ENCODE assay signal across 8 cellular contexts in genomic region chr14:22556021-22556989, GRCh38. TPM values are rescaled to one million over a fixed set of nuclear protein-coding genes. Genes with fewer than 3 reads are reported as not detected.
A peak's percentile ranks its signal among the peaks of the same experiment; 100 is the strongest.
DNase-seq lines count a peak whose midpoint lies in the region; ATAC-seq and TF ChIP-seq lines count a peak whose summit lies in the region.

No MANE protein-coding gene starts in this region.

- DNase-seq in AG08396 (ENCODE audit: low spot score) (peak; percentile 34), T-helper 22 cell (ENCODE audit: low read depth) (peak; percentile 99), astrocyte of the hippocampus (ENCODE audit: low read depth, low spot score) (peak; percentile 67), HuH-7 (ENCODE audit: low spot score) (no peak)
- peak; percentile 94 for DNase-seq in stimulated activated CD8-positive, alpha-beta memory T cell treated with anti-CD3 and anti-CD28 coated beads, Interleukin-12 subunit alpha, Interleukin-12 subunit beta, amount 100 ng/mL, for 24 hours (ENCODE audit: extremely low read depth)

- H3K27ac ChIP-seq in liver (ENCODE audit: low read depth in 1 of 2, low read length in 2 of 2), result peak overlapping the region; percentile 6 to 55

- no peaks in the 10 kb centered on the region for H3K9me3 ChIP-seq in liver (ENCODE audit: control insufficient read depth in 4 of 4, low read length in 3 of 4)

- TF ChIP-seq CTCF in liver (IDR thresholded peaks at IDR 0.05; ENCODE audit: low read depth, low read length, missing input control), result no peak

- peaks cover 3 to 16% (median 9%) of the 10 kb centered on the region in 4 donors for H3K4me1 ChIP-seq in liver (ENCODE audit: control insufficient read depth in 4 of 4, insufficient read depth in 4 of 4, low read length in 3 of 4)

- no peak overlapping the region for H3K9ac ChIP-seq in liver (ENCODE audit: low read depth in 1 of 2, low read length in 2 of 2)

- 61% methylated on average over 28 of the region's 28 CpGs for WGBS in liver

- H3K36me3 ChIP-seq in liver (ENCODE audit: control insufficient read depth in 4 of 4, insufficient read depth in 3 of 4, low read depth in 1 of 4, low read length in 3 of 4), result no peaks in the 10 kb centered on the region

- peak; percentile 64 for ATAC-seq in GM19397 (IDR thresholded peaks at IDR 0.05; ENCODE audit: unreplicated experiment)
- ATAC-seq in HG03469 (IDR thresholded peaks at IDR 0.05; ENCODE audit: unreplicated experiment), result peak; percentile 48

- no peaks in the 10 kb centered on the region for H3K27me3 ChIP-seq in liver (ENCODE audit: control insufficient read depth in 4 of 4, insufficient read depth in 4 of 4, low read length in 3 of 4)

- TF ChIP-seq RAD21 in liver (IDR thresholded peaks at IDR 0.05), result no peak

- H3K4me3 ChIP-seq in liver (ENCODE audit: low read depth in 1 of 3, low read length in 3 of 3), result no peak overlapping the region

TF ChIP-seq in liver, 16 proteins besides CTCF, POLR2A, EP300 and RAD21:
- TF ChIP-seq SP1 (IDR thresholded peaks at IDR 0.05) (peak; percentile 51), RXRA (IDR thresholded peaks at IDR 0.05) (no peak), GABPA (IDR thresholded peaks at IDR 0.05 in 1 of 2, conservative IDR thresholded peaks at IDR 0.05 in 1 of 2) (no peak), ZBTB33 (IDR thresholded peaks at IDR 0.05) (no peak), JUND (IDR thresholded peaks at IDR 0.05) (no peak)
TF ChIP-seq in liver: peak in this region for 1.

RNA-seq across cellular contexts. Expression of gene DAD1, which starts 32.7 kb away (rescaled TPM):
- 100 to 1,000 TPM; 142 to 187 TPM for total RNA-seq in liver
- polyA plus RNA-seq in liver, result 100 to 1,000 TPM; 223 to 254 TPM

RNA-seq across cellular contexts. Expression of gene ABHD4, which starts 41.8 kb away (rescaled TPM):
- 10 to 100 TPM in 1 of 2 donors, 1 to 10 TPM in 1; 9.9 to 12.3 TPM for total RNA-seq in liver
- polyA plus RNA-seq in liver, result 10 to 100 TPM in 1 of 2 donors, 1 to 10 TPM in 1; 9.0 to 32.9 TPM
